ENCODE assay signal across 8 cellular contexts in the genomic region with DNA sequence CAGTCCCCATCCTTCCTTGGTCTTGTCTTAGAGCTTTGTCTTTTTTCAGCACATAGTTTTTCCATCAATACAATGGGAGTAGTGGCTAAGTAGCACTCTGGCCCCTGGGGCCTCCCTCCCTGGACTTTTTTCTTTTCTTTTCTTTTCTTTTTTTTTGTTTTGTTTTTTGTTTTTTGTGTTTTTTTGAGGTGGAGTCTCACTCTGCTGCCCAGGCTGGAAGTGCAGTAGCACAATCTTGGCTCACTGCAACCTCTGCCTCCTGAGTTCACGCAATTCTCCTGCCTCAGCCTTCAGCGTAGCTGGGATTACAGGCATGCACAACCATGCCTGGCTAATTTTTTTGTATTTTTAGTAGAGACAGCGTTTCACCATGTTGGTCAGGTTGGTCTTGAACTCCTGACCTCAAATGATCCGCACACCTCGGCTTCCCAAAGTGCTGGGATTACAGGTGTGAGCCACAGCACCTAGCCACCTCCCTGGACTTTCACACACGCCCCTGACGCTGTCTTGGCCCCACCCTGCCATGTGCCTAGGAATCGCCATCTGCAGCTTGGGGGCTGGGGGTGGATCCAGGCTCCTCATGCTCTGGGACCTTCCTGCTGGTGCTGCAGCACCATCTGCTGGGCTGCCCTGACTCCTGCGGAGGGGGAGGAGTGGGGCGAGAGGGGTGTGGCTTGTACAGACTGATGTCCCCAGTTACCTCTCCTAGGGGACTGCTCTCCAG. TPM values are rescaled to one million over a fixed set of nuclear protein-coding genes. Genes with fewer than 3 reads are reported as not detected.
DNase-seq lines count a peak whose midpoint lies in the region; ATAC-seq and TF ChIP-seq lines count a peak whose summit lies in the region.

No MANE protein-coding gene starts in this region.

- no peak overlapping the region for H3K4me3 ChIP-seq in CD8-positive, alpha-beta T cell (ENCODE audit: low read depth, low read length)
- H3K4me3 ChIP-seq in left ventricle myocardium inferior (peak overlapping the region; percentile 100), uterus (peak overlapping the region in 1 of 2 donors; percentile 7)

- TF ChIP-seq CTCF in CD8-positive, alpha-beta T cell (IDR thresholded peaks at IDR 0.05): peak; percentile 84
- peak; percentile 99 for TF ChIP-seq CTCF in left ventricle myocardium inferior (IDR thresholded peaks at IDR 0.05; ENCODE audit: borderline replicate concordance)
- TF ChIP-seq CTCF in uterus (IDR thresholded peaks at IDR 0.05): peak; percentile 94 to 99 (median 98)

- TF ChIP-seq POLR2A in uterus (IDR thresholded peaks at IDR 0.05): no peak

- H3K9me3 ChIP-seq in CD8-positive, alpha-beta T cell (ENCODE audit: low read length): no peaks in the 10 kb centered on the region
- H3K9me3 ChIP-seq in left ventricle myocardium inferior (replicated peaks) (no peaks in the 10 kb centered on the region), uterus (no peaks in the 10 kb centered on the region)

- peak; percentile 59 for ATAC-seq in CD8-positive, alpha-beta T cell
- peak; percentile 31 for ATAC-seq in GM21717 (IDR thresholded peaks at IDR 0.05; ENCODE audit: unreplicated experiment)

- H3K4me1 Mint-ChIP-seq in CD8-positive, alpha-beta T cell (ENCODE audit: low read depth): peaks cover 46% of the 10 kb centered on the region

- CTCF ChIA-PET in CD8-positive, alpha-beta T cell (lab: Charles Lee): interaction anchor here (0.6 to 4.9 kb wide), 20 partner anchors 11 to 570 kb away, joined by 3 to 114 read pairs (median 4); a partner anchor contains a TSS

- peak overlapping the region; percentile 93 for H3K4me3 Mint-ChIP-seq in CD8-positive, alpha-beta T cell

- no peaks in the 10 kb centered on the region for H3K9me3 Mint-ChIP-seq in CD8-positive, alpha-beta T cell

- peaks cover 24% of the 10 kb centered on the region for H3K36me3 ChIP-seq in CD8-positive, alpha-beta T cell (ENCODE audit: insufficient read depth, low read length)
- H3K36me3 ChIP-seq in left ventricle myocardium inferior (peaks cover 38% of the 10 kb centered on the region), uterus (no peaks in the 10 kb centered on the region)

- H3K27ac ChIP-seq in CD8-positive, alpha-beta T cell (ENCODE audit: low read depth, low read length): no peak overlapping the region
- peak overlapping the region; percentile 99 for H3K27ac ChIP-seq in left ventricle myocardium inferior (replicated peaks)
- H3K27ac ChIP-seq in uterus: peak overlapping the region; percentile 86 to 93

- H3K4me1 ChIP-seq in CD8-positive, alpha-beta T cell (ENCODE audit: insufficient read depth, low read length): peaks cover 23% of the 10 kb centered on the region
- H3K4me1 ChIP-seq in left ventricle myocardium inferior (peaks cover 99% of the 10 kb centered on the region), uterus (peaks cover 9 to 12% of the 10 kb centered on the region in 2 donors)

- peak overlapping the region; percentile 94 for H3K27ac Mint-ChIP-seq in CD8-positive, alpha-beta T cell

- POLR2A ChIA-PET in CD8-positive, alpha-beta T cell (lab: Charles Lee): interaction anchor here (0.7 to 1.3 kb wide), 7 partner anchors 164 to 435 kb away, joined by 3 to 7 read pairs (median 3); a partner anchor contains a TSS

- no peaks in the 10 kb centered on the region for H3K27me3 ChIP-seq in CD8-positive, alpha-beta T cell (ENCODE audit: insufficient read depth, low read length)
- H3K27me3 ChIP-seq in left ventricle myocardium inferior (ENCODE audit: low read depth) (no peaks in the 10 kb centered on the region), uterus (no peaks in the 10 kb centered on the region)

- intact Hi-C loops in CD8-positive, alpha-beta T cell (cut with DNase I, micrococcal nuclease): loop anchor here (1.0 to 10.0 kb wide), 13 partner anchors 163 to 1212 kb away; a partner anchor contains a TSS
- intact Hi-C loops in left ventricle myocardium inferior (cut with micrococcal nuclease) (no loop called here), uterus (cut with DNase I; ENCODE audit: low total_unique reads) (loop anchor here (2.0 to 10.0 kb wide), 2 partner anchors 176 to 430 kb away; no protein-coding TSS in a partner anchor)

- peak; percentile 70 to 89 (median 83) for DNase-seq in CD8-positive, alpha-beta T cell
- DNase-seq in NCI-H146 treated with DMSO at 0.1 percent for 48 hours (lab: John Stamatoyannopoulos, UW; ENCODE audit: unreplicated experiment) (peak; percentile 65), T-helper 2 cell (peak; percentile 55 to 88 (median 80)), amygdala (lab: John Stamatoyannopoulos, UW) (peak; percentile 32 to 90 (median 76)), left ventricle myocardium inferior (peak; percentile 94), putamen (ENCODE audit: low spot score) (peak; percentile 84), uterus (peak; percentile 91 to 92)

- no peaks in the 10 kb centered on the region for H3K27me3 Mint-ChIP-seq in CD8-positive, alpha-beta T cell (ENCODE audit: low read depth)

- peaks cover 37% of the 10 kb centered on the region for H3K36me3 Mint-ChIP-seq in CD8-positive, alpha-beta T cell

RNA-seq across cellular contexts. Expression of a gene that starts 2.8 kb away (rescaled TPM):
- 10 to 100 TPM; 36.6 to 37.6 TPM for total RNA-seq in CD8-positive, alpha-beta T cell
- 15.0 TPM for total RNA-seq in left ventricle myocardium inferior
- total RNA-seq in uterus: 10 to 100 TPM in 2 of 4 donors, 1 to 10 TPM in 2; 4.6 to 43.9 (median 14.1) TPM

RNA-seq across cellular contexts. Expression of a gene that starts 53.6 kb away (rescaled TPM):
- total RNA-seq in CD8-positive, alpha-beta T cell: not detected
- total RNA-seq in left ventricle myocardium inferior (not detected), uterus (not detected)
